Comparison of ENCODE assay signal across 1 cellular context in genomic region chr22:17795143-17795542, GRCh38.
TF ChIP-seq lines count a peak whose summit lies in the region.

No MANE protein-coding gene starts in this region.

TF ChIP-seq in GM12878, 131 proteins besides CTCF, POLR2A, EP300 and RAD21 (continues in another document):
- TF ChIP-seq CREM (IDR thresholded peaks at IDR 0.05; ENCODE audit: low read depth) (0 out of 2 replicates have a peak, but pooled peaks have one; percentile 21), ESRRA (IDR thresholded peaks at IDR 0.05; ENCODE audit: low read length) (no peak), JUNB (IDR thresholded peaks at IDR 0.05) (no peak), RFX5 (IDR thresholded peaks at IDR 0.05; ENCODE audit: low read depth, low read length) (no peak), MAX (IDR thresholded peaks at IDR 0.05; ENCODE audit: low read depth, low read length) (no peak), MXI1 (IDR thresholded peaks at IDR 0.05; ENCODE audit: low read depth, low read length) (0 out of 2 replicates have a peak, but pooled peaks have one; percentile 14), MLLT1 (IDR thresholded peaks at IDR 0.05) (no peak), ZSCAN29 (IDR thresholded peaks at IDR 0.05) (no peak), ZNF207 (IDR thresholded peaks at IDR 0.05; ENCODE audit: borderline replicate concordance) (no peak), YBX1 (IDR thresholded peaks at IDR 0.05) (no peak), SMAD5 (IDR thresholded peaks at IDR 0.05; ENCODE audit: low read depth) (no peak; the same call in 1 of the 2 replicates), MTA3 (IDR thresholded peaks at IDR 0.05; ENCODE audit: borderline replicate concordance, low read length) (peak; percentile 36; the same call in 1 of the 2 replicates), MTA2 (IDR thresholded peaks at IDR 0.05; ENCODE audit: low read depth) (no peak), CEBPB (IDR thresholded peaks at IDR 0.05; ENCODE audit: borderline replicate concordance in 1 of 2, low read depth in 2 of 2, low read length in 2 of 2) (no peak), KDM1A (IDR thresholded peaks at IDR 0.05; ENCODE audit: borderline replicate concordance) (no peak), BCLAF1 (IDR thresholded peaks at IDR 0.05) (no peak), BHLHE40 (IDR thresholded peaks at IDR 0.05; ENCODE audit: borderline replicate concordance in 1 of 2, low read depth in 2 of 2, low read length in 1 of 2) (peak in 1 of 2 experiments; percentile 37; a peak in 1 of 4 replicates), KLF5 (IDR thresholded peaks at IDR 0.05; ENCODE audit: partially characterized antibody) (no peak), RAD51 (IDR thresholded peaks at IDR 0.05) (no peak), DPF2 (IDR thresholded peaks at IDR 0.05) (no peak), PBX3 (IDR thresholded peaks at IDR 0.05; ENCODE audit: insufficient replicate concordance, low read depth, low read length) (no peak), MYB (IDR thresholded peaks at IDR 0.05; ENCODE audit: borderline replicate concordance, low read depth, low read length) (no peak), CREB1 (IDR thresholded peaks at IDR 0.05; ENCODE audit: low read depth) (no peak), NFXL1 (IDR thresholded peaks at IDR 0.05; ENCODE audit: borderline replicate concordance) (no peak), ATF2 (IDR thresholded peaks at IDR 0.05; ENCODE audit: low read length) (no peak), MYC (IDR thresholded peaks at IDR 0.05; ENCODE audit: insufficient read depth, insufficient read length, insufficient replicate concordance, low read length, severe bottlenecking) (no peak), RB1 (IDR thresholded peaks at IDR 0.05; ENCODE audit: borderline replicate concordance) (no peak), STAT1 (conservative IDR thresholded peaks at IDR 0.05) (no peak), JUND (IDR thresholded peaks at IDR 0.05; ENCODE audit: low read depth, low read length) (no peak), NFYA (IDR thresholded peaks at IDR 0.05; ENCODE audit: borderline replicate concordance, low read depth, low read length) (no peak), BMI1 (IDR thresholded peaks at IDR 0.05; ENCODE audit: borderline replicate concordance) (no peak), POLR2AphosphoS5 (IDR thresholded peaks at IDR 0.05; ENCODE audit: low read length) (peak; percentile 84), RELA (IDR thresholded peaks at IDR 0.05; ENCODE audit: borderline replicate concordance, partially characterized antibody) (no peak), BRCA1 (IDR thresholded peaks at IDR 0.05; ENCODE audit: low read depth, low read length) (no peak), ELK1 (IDR thresholded peaks at IDR 0.05; ENCODE audit: low read depth, low read length) (no peak), NKRF (conservative IDR thresholded peaks at IDR 0.05) (no peak)
- TF ChIP-seq, protein P1, sequence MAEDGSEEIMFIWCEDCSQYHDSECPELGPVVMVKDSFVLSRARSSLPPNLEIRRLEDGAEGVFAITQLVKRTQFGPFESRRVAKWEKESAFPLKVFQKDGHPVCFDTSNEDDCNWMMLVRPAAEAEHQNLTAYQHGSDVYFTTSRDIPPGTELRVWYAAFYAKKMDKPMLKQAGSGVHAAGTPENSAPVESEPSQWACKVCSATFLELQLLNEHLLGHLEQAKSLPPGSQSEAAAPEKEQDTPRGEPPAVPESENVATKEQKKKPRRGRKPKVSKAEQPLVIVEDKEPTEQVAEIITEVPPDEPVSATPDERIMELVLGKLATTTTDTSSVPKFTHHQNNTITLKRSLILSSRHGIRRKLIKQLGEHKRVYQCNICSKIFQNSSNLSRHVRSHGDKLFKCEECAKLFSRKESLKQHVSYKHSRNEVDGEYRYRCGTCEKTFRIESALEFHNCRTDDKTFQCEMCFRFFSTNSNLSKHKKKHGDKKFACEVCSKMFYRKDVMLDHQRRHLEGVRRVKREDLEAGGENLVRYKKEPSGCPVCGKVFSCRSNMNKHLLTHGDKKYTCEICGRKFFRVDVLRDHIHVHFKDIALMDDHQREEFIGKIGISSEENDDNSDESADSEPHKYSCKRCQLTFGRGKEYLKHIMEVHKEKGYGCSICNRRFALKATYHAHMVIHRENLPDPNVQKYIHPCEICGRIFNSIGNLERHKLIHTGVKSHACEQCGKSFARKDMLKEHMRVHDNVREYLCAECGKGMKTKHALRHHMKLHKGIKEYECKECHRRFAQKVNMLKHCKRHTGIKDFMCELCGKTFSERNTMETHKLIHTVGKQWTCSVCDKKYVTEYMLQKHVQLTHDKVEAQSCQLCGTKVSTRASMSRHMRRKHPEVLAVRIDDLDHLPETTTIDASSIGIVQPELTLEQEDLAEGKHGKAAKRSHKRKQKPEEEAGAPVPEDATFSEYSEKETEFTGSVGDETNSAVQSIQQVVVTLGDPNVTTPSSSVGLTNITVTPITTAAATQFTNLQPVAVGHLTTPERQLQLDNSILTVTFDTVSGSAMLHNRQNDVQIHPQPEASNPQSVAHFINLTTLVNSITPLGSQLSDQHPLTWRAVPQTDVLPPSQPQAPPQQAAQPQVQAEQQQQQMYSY (CRISPR knock-in tag; IDR thresholded peaks at IDR 0.05): no peak
- TF ChIP-seq, protein P2, sequence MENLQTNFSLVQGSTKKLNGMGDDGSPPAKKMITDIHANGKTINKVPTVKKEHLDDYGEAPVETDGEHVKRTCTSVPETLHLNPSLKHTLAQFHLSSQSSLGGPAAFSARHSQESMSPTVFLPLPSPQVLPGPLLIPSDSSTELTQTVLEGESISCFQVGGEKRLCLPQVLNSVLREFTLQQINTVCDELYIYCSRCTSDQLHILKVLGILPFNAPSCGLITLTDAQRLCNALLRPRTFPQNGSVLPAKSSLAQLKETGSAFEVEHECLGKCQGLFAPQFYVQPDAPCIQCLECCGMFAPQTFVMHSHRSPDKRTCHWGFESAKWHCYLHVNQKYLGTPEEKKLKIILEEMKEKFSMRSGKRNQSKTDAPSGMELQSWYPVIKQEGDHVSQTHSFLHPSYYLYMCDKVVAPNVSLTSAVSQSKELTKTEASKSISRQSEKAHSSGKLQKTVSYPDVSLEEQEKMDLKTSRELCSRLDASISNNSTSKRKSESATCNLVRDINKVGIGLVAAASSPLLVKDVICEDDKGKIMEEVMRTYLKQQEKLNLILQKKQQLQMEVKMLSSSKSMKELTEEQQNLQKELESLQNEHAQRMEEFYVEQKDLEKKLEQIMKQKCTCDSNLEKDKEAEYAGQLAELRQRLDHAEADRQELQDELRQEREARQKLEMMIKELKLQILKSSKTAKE (IDR thresholded peaks at IDR 0.05; ENCODE audit: low read depth, poor library complexity, severe bottlenecking): no peak
- TF ChIP-seq, protein P3, sequence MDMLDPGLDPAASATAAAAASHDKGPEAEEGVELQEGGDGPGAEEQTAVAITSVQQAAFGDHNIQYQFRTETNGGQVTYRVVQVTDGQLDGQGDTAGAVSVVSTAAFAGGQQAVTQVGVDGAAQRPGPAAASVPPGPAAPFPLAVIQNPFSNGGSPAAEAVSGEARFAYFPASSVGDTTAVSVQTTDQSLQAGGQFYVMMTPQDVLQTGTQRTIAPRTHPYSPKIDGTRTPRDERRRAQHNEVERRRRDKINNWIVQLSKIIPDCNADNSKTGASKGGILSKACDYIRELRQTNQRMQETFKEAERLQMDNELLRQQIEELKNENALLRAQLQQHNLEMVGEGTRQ (IDR thresholded peaks at IDR 0.05; ENCODE audit: borderline replicate concordance, low read depth, low read length): no peak
- TF ChIP-seq, protein P4, sequence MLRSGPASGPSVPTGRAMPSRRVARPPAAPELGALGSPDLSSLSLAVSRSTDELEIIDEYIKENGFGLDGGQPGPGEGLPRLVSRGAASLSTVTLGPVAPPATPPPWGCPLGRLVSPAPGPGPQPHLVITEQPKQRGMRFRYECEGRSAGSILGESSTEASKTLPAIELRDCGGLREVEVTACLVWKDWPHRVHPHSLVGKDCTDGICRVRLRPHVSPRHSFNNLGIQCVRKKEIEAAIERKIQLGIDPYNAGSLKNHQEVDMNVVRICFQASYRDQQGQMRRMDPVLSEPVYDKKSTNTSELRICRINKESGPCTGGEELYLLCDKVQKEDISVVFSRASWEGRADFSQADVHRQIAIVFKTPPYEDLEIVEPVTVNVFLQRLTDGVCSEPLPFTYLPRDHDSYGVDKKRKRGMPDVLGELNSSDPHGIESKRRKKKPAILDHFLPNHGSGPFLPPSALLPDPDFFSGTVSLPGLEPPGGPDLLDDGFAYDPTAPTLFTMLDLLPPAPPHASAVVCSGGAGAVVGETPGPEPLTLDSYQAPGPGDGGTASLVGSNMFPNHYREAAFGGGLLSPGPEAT (IDR thresholded peaks at IDR 0.05; ENCODE audit: low read depth): no peak
